19 cellular contexts compared by ENCODE assay signal in the genomic region with DNA sequence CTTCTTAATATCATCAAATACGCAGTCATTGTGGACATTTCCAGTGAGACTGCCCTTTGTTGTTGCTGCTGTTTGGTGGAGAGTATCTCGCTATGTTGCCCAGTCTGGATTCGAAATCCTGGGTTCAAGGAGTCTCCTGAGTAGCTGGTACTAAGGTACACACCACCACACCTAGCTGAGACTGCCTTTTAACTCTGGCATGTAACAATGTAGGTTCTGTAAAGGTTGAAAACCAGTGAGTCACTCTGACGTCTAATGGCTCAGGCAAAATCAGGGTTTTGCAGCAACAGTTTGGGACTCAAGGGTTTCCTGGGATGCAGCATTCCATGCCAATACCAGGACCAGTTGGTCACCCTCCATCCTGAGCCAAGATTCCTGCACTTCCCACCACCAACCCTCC. TPM values are rescaled to one million over a fixed set of nuclear protein-coding genes. Genes with fewer than 3 reads are reported as not detected.
A peak's percentile ranks its signal among the peaks of the same experiment; 100 is the strongest.
DNase-seq lines count a peak whose midpoint lies in the region; ATAC-seq, FAIRE-seq and TF ChIP-seq lines count a peak whose summit lies in the region.
"Had no signal": no experiment of that assay in that cellular context is flagged by ENCODE, and none has a peak within 500 bp of the region (broad histone marks: within the 10 kb centered on the region; RNA-seq: fewer than 3 reads in every experiment).

No MANE protein-coding gene starts in this region.

- TF ChIP-seq POLR2A in IMR-90 (IDR thresholded peaks at IDR 0.05; ENCODE audit: low read depth, low read length) (no peak), H1 (IDR thresholded peaks at IDR 0.05; ENCODE audit: control extremely low read depth in 1 of 2, low read depth in 2 of 2, low read length in 2 of 2) (no peak)

- POLR2A ChIA-PET in IMR-90 (lab: Charles Lee; ENCODE audit: unreplicated experiment), result no interaction called here
- POLR2A ChIA-PET in H1 (lab: Charles Lee; ENCODE audit: partially characterized antibody), result no interaction called here

- dilution Hi-C loops in IMR-90 (cut with HindIII; ENCODE audit: low sequenced_read_pairs, unreplicated experiment), result no loop called here

- no peak overlapping the region for H2AK5ac ChIP-seq in IMR-90 (ENCODE audit: low read depth, low read length)
- H2AK5ac ChIP-seq in H1 (ENCODE audit: low read depth, low read length), result no peak overlapping the region

- H3K18ac ChIP-seq in IMR-90 (ENCODE audit: low read depth, low read length) (no peak overlapping the region), H1 (ENCODE audit: extremely low read depth, low read length) (no peak overlapping the region)

- H3K4ac ChIP-seq in IMR-90 (ENCODE audit: low read depth, low read length) (no peak overlapping the region), H1 (replicated peaks; ENCODE audit: insufficient read length, low read depth, low read length) (no peak overlapping the region)

- intact Hi-C loops in Calu3 (cut with micrococcal nuclease; ENCODE audit: unreplicated experiment) (no loop called here), IMR-90 (cut with micrococcal nuclease) (no loop called here)

- TF ChIP-seq CTCF in Calu3 (IDR thresholded peaks at IDR 0.05; ENCODE audit: unreplicated experiment) (no peak), IMR-90 (conservative IDR thresholded peaks at IDR 0.05; ENCODE audit: low read depth, low read length) (no peak), H1 (IDR thresholded peaks at IDR 0.05; ENCODE audit: control extremely low read depth in 1 of 3, insufficient read depth in 1 of 3, low read depth in 1 of 3, low read length in 3 of 3) (no peak), endodermal cell (conservative IDR thresholded peaks at IDR 0.05) (no peak)

- H3K36me3 ChIP-seq in IMR-90 (ENCODE audit: control insufficient read depth, insufficient read depth, low read length) (no peaks in the 10 kb centered on the region), H1 (ENCODE audit: control insufficient read depth in 2 of 4, insufficient read depth in 4 of 4, low read length in 3 of 4) (no peaks in the 10 kb centered on the region), endodermal cell (ENCODE audit: control insufficient read depth, insufficient read depth, low read length) (no peaks in the 10 kb centered on the region)

- H4K8ac ChIP-seq in IMR-90 (ENCODE audit: low read depth in 2 of 2, low read length in 2 of 2), result no peak overlapping the region
- no peak overlapping the region for H4K8ac ChIP-seq in H1 (ENCODE audit: extremely low read depth, insufficient read depth, low read length)

- WGBS in IMR-90 (ENCODE audit: extremely low coverage in 2 of 2, insufficient read length in 1 of 2), 2 experiments, result 100% methylated on average over 1 of the region's 4 CpGs; no CpG with 5 or more reads in 1 of the 2 experiments
- 87% methylated on average over 4 of the region's 4 CpGs; no CpG with 5 or more reads in 1 of the 2 experiments for WGBS in H1 (ENCODE audit: extremely low coverage in 1 of 2, insufficient coverage in 1 of 2, insufficient read length in 1 of 2, insufficient replicate concordance in 2 of 2, low coverage in 1 of 2, low lambda C conversion rate in 2 of 2, missing lambda C conversion rate in 1 of 2), 2 experiments
- 91 to 93% methylated on average over 3 to 4 of the region's 4 CpGs for WGBS in endodermal cell (ENCODE audit: insufficient coverage in 1 of 2, insufficient read length in 1 of 2), 2 experiments

- no peak overlapping the region for H2BK120ac ChIP-seq in IMR-90 (ENCODE audit: low read depth, low read length)
- no peak overlapping the region for H2BK120ac ChIP-seq in H1 (replicated peaks; ENCODE audit: low read depth, low read length)

- H3K36me3 Mint-ChIP-seq in Calu3 (ENCODE audit: insufficient read depth, unreplicated experiment) (no peaks in the 10 kb centered on the region), endodermal cell (ENCODE audit: low read depth) (no peaks in the 10 kb centered on the region)

- no peaks in the 10 kb centered on the region for H3K79me2 ChIP-seq in H1 (ENCODE audit: control insufficient read depth in 1 of 2, insufficient read depth in 2 of 2, low read length in 2 of 2)

- H3K27me3 Mint-ChIP-seq in Calu3 (ENCODE audit: unreplicated experiment), result peaks cover 24% of the 10 kb centered on the region
- no peaks in the 10 kb centered on the region for H3K27me3 Mint-ChIP-seq in endodermal cell (ENCODE audit: insufficient read depth)

- H3K9me3 Mint-ChIP-seq in Calu3 (ENCODE audit: low read depth, unreplicated experiment), result peaks cover 3% of the 10 kb centered on the region
- H3K9me3 Mint-ChIP-seq in endodermal cell, result peaks cover 8% of the 10 kb centered on the region

- H4K5ac ChIP-seq in IMR-90 (ENCODE audit: low read depth, low read length), result no peak overlapping the region
- H4K5ac ChIP-seq in H1 (ENCODE audit: insufficient read length, low read depth, low read length), result no peak overlapping the region

- no peak for ATAC-seq in IMR-90 (ENCODE audit: low read depth)
- ATAC-seq: Panc1 had no signal

- no peaks in the 10 kb centered on the region for H4K20me1 ChIP-seq in IMR-90 (ENCODE audit: insufficient read depth, low read length)
- H4K20me1 ChIP-seq in H1 (replicated peaks in 1 of 2; ENCODE audit: control insufficient read depth in 1 of 2, insufficient read depth in 2 of 2, low read length in 2 of 2), result no peaks in the 10 kb centered on the region

- H2AK9ac ChIP-seq in IMR-90 (replicated peaks; ENCODE audit: low read depth, low read length, poor library complexity), result no peak overlapping the region

- peak; percentile 7 for FAIRE-seq in H1 (lab: Jason Lieb, UNC)
- FAIRE-seq: GM12891 had no signal

- TF ChIP-seq RAD21 in IMR-90 (IDR thresholded peaks at IDR 0.05; ENCODE audit: low read length), result no peak
- no peak for TF ChIP-seq RAD21 in H1 (IDR thresholded peaks at IDR 0.05 in 1 of 2, conservative IDR thresholded peaks at IDR 0.05 in 1 of 2; ENCODE audit: low read depth in 2 of 2, low read length in 2 of 2)

- CTCF ChIA-PET in Calu3 (lab: Charles Lee) (no interaction called here), IMR-90 (lab: Yijun Ruan, JAX) (no interaction called here), H1 (lab: Charles Lee; ENCODE audit: partially characterized antibody) (no interaction called here)

- no peaks in the 10 kb centered on the region for H3K9me1 ChIP-seq in IMR-90 (ENCODE audit: insufficient read depth, low read length)

- in situ Hi-C loops in IMR-90 (cut with MboI; ENCODE audit: low sequenced_read_pairs), result no loop called here

- no peak overlapping the region for H3K4me3 ChIP-seq in IMR-90 (ENCODE audit: insufficient read depth, low read depth, low read length)
- H3K4me3 ChIP-seq in H1 (ENCODE audit: extremely low read depth in 1 of 4, insufficient read depth in 2 of 4, low read depth in 3 of 4, low read length in 4 of 4), result no peak overlapping the region
- no peak overlapping the region for H3K4me3 ChIP-seq in endodermal cell (ENCODE audit: low read length)

- no peak overlapping the region for H3K23ac ChIP-seq in IMR-90 (ENCODE audit: low read depth, low read length)
- no peak overlapping the region for H3K23ac ChIP-seq in H1 (ENCODE audit: insufficient read length)

- H3K27me3 ChIP-seq in IMR-90 (ENCODE audit: control insufficient read depth, insufficient read depth, low read length) (peaks cover 30% of the 10 kb centered on the region), H1 (replicated peaks in 1 of 4; ENCODE audit: control insufficient read depth in 3 of 4, extremely low read depth in 1 of 4, insufficient read depth in 3 of 4, low read length in 3 of 4) (no peaks in the 10 kb centered on the region), endodermal cell (ENCODE audit: control insufficient read depth, insufficient read depth, low read length, poor library complexity, severe bottlenecking) (no peaks in the 10 kb centered on the region)

- H3K14ac ChIP-seq in IMR-90 (replicated peaks; ENCODE audit: low read depth, low read length), result no peak overlapping the region
- H3K14ac ChIP-seq in H1 (ENCODE audit: insufficient read length), result peak overlapping the region; percentile 31

- no peak overlapping the region for H2BK12ac ChIP-seq in H1 (ENCODE audit: low read depth, low read length)

- H3K4me1 Mint-ChIP-seq in Calu3 (ENCODE audit: low read depth, unreplicated experiment) (no peaks in the 10 kb centered on the region), endodermal cell (no peaks in the 10 kb centered on the region)

- H2AFZ ChIP-seq in IMR-90 (replicated peaks; ENCODE audit: low read length, poor library complexity) (no peak overlapping the region), H1 (ENCODE audit: low read length) (peak overlapping the region; percentile 71)

- no peak overlapping the region for H2BK20ac ChIP-seq in IMR-90 (ENCODE audit: low read depth, low read length)
- no peak overlapping the region for H2BK20ac ChIP-seq in H1 (ENCODE audit: low read length)

- no peak for TF ChIP-seq EP300 in H1 (IDR thresholded peaks at IDR 0.05; ENCODE audit: borderline replicate concordance in 1 of 2, low read depth in 2 of 2, low read length in 2 of 2)

- H3K9me3 ChIP-seq in IMR-90 (ENCODE audit: control insufficient read depth, insufficient read depth, low read length) (no peaks in the 10 kb centered on the region), H1 (ENCODE audit: insufficient read depth in 2 of 2, low read depth in 1 of 2, low read length in 1 of 2) (peaks cover 0 to 2% of the 10 kb centered on the region in 2 experiments; a peak in 1 of 4 replicates), endodermal cell (ENCODE audit: control insufficient read depth, low read length) (no peaks in the 10 kb centered on the region)

- no peak overlapping the region for H4K91ac ChIP-seq in IMR-90 (ENCODE audit: insufficient read depth, low read depth, low read length)
- H4K91ac ChIP-seq in H1 (replicated peaks; ENCODE audit: insufficient read length, low read length), result no peak overlapping the region

- H3K4me1 ChIP-seq in IMR-90 (ENCODE audit: control insufficient read depth, insufficient read depth, low read length), result no peaks in the 10 kb centered on the region
- no peaks in the 10 kb centered on the region; a peak in 1 of 7 replicates for H3K4me1 ChIP-seq in H1 (replicated peaks in 1 of 4; ENCODE audit: control insufficient read depth in 3 of 4, insufficient read depth in 4 of 4, low read length in 3 of 4)
- H3K4me1 ChIP-seq in endodermal cell (ENCODE audit: control insufficient read depth, insufficient read depth, low read length), result no peaks in the 10 kb centered on the region

- DNase-seq in Calu3 (peak; percentile 13), IMR-90 (peak; percentile 6), H1 (ENCODE audit: low read depth in 1 of 2, low spot score in 2 of 2) (no peak), kidney tubule cell (ENCODE audit: low spot score) (peak; percentile 38), endodermal cell (no peak), DMS 273 treated with DMSO at 0.1 percent for 48 hours (lab: John Stamatoyannopoulos, UW) (no peak), NCI-H1694 treated with DMSO at 0.1 percent for 48 hours (lab: John Stamatoyannopoulos, UW) (no peak)
- DNase-seq in effector CD4-positive, alpha-beta T cell, result no peak
- DNase-seq: KBM-7, NCI-H1092 treated with DMSO at 0.1 percent for 48 hours, NCI-H187 treated with DMSO at 0.1 percent for 48 hours, NCI-H446 treated with DMSO at 0.1 percent for 48 hours, NCI-H82, SIG-M5, SW 1271 had no signal

- H2BK15ac ChIP-seq in IMR-90 (ENCODE audit: low read depth, low read length) (no peak overlapping the region), H1 (ENCODE audit: low read length) (no peak overlapping the region)

- H3K4me2 ChIP-seq in IMR-90 (ENCODE audit: low read depth, low read length), result no peak overlapping the region
- H3K4me2 ChIP-seq in H1 (ENCODE audit: insufficient read depth in 1 of 2, low read depth in 2 of 2, low read length in 2 of 2), result no peak overlapping the region

- H3K4me3 Mint-ChIP-seq in Calu3 (ENCODE audit: low read depth, unreplicated experiment) (no peak overlapping the region), endodermal cell (no peak overlapping the region)

- H3K27ac Mint-ChIP-seq in Calu3 (ENCODE audit: unreplicated experiment) (no peak overlapping the region), endodermal cell (no peak overlapping the region)

- H3K23me2 ChIP-seq in H1 (ENCODE audit: low read depth, low read length), result no peaks in the 10 kb centered on the region; the same call in 1 of the 2 replicates

- H3K79me1 ChIP-seq in IMR-90 (ENCODE audit: low read depth in 1 of 2, low read length in 2 of 2) (no peaks in the 10 kb centered on the region), H1 (ENCODE audit: low read depth, low read length) (no peaks in the 10 kb centered on the region)

- H2BK5ac ChIP-seq in IMR-90 (ENCODE audit: low read depth, low read length, poor library complexity, severe bottlenecking) (no peak overlapping the region), H1 (ENCODE audit: low read depth, low read length) (no peak overlapping the region)

- BruUV-seq in Calu3 (replicated peaks; lab: Mats Ljungman, UMichigan) (no TSS peak), IMR-90 (replicated peaks; lab: Mats Ljungman, UMichigan) (no TSS peak)

- H3K9ac ChIP-seq in IMR-90 (ENCODE audit: low read depth, low read length) (no peak overlapping the region), H1 (replicated peaks in 1 of 4; ENCODE audit: extremely low read depth in 1 of 4, low read depth in 3 of 4, low read length in 3 of 4) (no peak overlapping the region), endodermal cell (ENCODE audit: extremely low read depth, low read length, poor library complexity, severe bottlenecking) (no peak overlapping the region)

- H3K27ac ChIP-seq in IMR-90 (ENCODE audit: insufficient read depth, low read length) (no peak overlapping the region), H1 (ENCODE audit: low read depth, low read length) (no peak overlapping the region), endodermal cell (ENCODE audit: low read depth, low read length) (no peak overlapping the region)
- H3K27ac ChIP-seq: C4-2B had no signal

- H3K56ac ChIP-seq in IMR-90 (ENCODE audit: extremely low read depth, insufficient read depth, low read length), result no peak overlapping the region
- no peak overlapping the region for H3K56ac ChIP-seq in H1 (replicated peaks; ENCODE audit: insufficient read length, low read depth, low read length)

RNA-seq across cellular contexts. Expression of gene AQP9, which starts 52.2 kb away (rescaled TPM):
- total RNA-seq in Calu3 (2022) (not detected in 2 replicates), IMR-90 (2012; rRNA removed) (not detected in 2 replicates), endodermal cell (not detected)
- polyA plus RNA-seq in IMR-90 (2012; rRNA removed) (not detected in 2 replicates), H1 (2011; rRNA removed) (not detected in 2 replicates)
- not detected in 2 replicates for polyA plus RNA-seq in IMR-90 (2012; cell fraction: cytosol; rRNA removed)
- polyA plus RNA-seq in IMR-90 (2012; cell fraction: nucleus; rRNA removed; ENCODE audit: low replicate concordance), result not detected in 2 replicates
- total RNA-seq in H1 (2021; fragmentation: NEBNext Ultra II Directional; extraction: Animal tissue kit (Norgen Biotek cat#: 25700)), result not detected in 2 replicates
- not detected for polyA plus RNA-seq in H1 (2011; cell fraction: cytosol; rRNA removed)
- not detected for polyA plus RNA-seq in H1 (2011; cell fraction: nucleus; rRNA removed)
- not detected in 4 replicates for polyA plus RNA-seq in H1 (2012, experiment 1 of 2)
- polyA plus RNA-seq in H1 (2012, experiment 2 of 2), result not detected
- polyA plus RNA-seq in H1 (2013, experiment 1 of 2), result not detected
- polyA plus RNA-seq in H1 (2013, experiment 2 of 2), result not detected
- not detected in 2 replicates for polyA minus RNA-seq in H1 (2011; rRNA and poly(A)+ RNA removed)
- not detected for polyA minus RNA-seq in H1 (2011; cell fraction: cytosol; rRNA and poly(A)+ RNA removed)
- polyA minus RNA-seq in H1 (2011; cell fraction: nucleus; rRNA and poly(A)+ RNA removed), result not detected
- not detected for polyA plus RNA-seq in endodermal cell (2013, experiment 1 of 2)
- polyA plus RNA-seq in endodermal cell (2013, experiment 2 of 2), result not detected
- total RNA-seq: G401 had no signal

Comparison
In these comparisons a context has a peak if more than half of its experiments do, and no peak if none do; other contexts are left out.
1. DNase-seq: peak in Calu3 (single experiment), IMR-90 (single experiment) and kidney tubule cell (single experiment); none in H1 (0 of 2), endodermal cell (single experiment), DMS 273 treated with DMSO at 0.1 percent for 48 hours (single experiment), effector CD4-positive, alpha-beta T cell (single experiment) and NCI-H1694 treated with DMSO at 0.1 percent for 48 hours (single experiment).